16 cellular contexts compared by ENCODE assay signal in genomic region chr10:8618834-8619233, GRCh38.
DNase-seq lines count a peak whose midpoint lies in the region; ATAC-seq, FAIRE-seq and TF ChIP-seq lines count a peak whose summit lies in the region.
"Had no signal": no experiment of that assay in that cellular context is flagged by ENCODE, and none has a peak within 500 bp of the region (broad histone marks: within the 10 kb centered on the region; RNA-seq: fewer than 3 reads in every experiment).

No MANE protein-coding gene starts in this region.

- peak; percentile 47 for DNase-seq in HT1080 (ENCODE audit: low read depth)
- DNase-seq in RWPE1 (ENCODE audit: low spot score), result peak; percentile 49
- DNase-seq in epithelial cell of esophagus (ENCODE audit: low read depth), result peak; percentile 95
- DNase-seq in urothelium cell line (ENCODE audit: low spot score), result peak; percentile 23
- DNase-seq in activated effector memory CD4-positive, alpha-beta T cell treated with anti-CD3 and anti-CD28 coated beads, Interleukin-2, amount 50 U/mL, for 16 hours, result no peak
- no peak for DNase-seq in NK-92 treated with Interleukin-12 subunit alpha and Interleukin-12 subunit beta, amount 100 ng/mL, for 24 hours (lab: John Stamatoyannopoulos, UW)
- DNase-seq: Caco-2; CD4-positive, CD25-positive, alpha-beta regulatory T cell; H9; KBM-7; NCI-H1092; NCI-H146; NCI-H2081 treated with DMSO at 0.1 percent for 48 hours; NCI-H2227 treated with DMSO at 0.1 percent for 48 hours; NCI-H524 had no signal

- CTCF ChIA-PET in RWPE1 (lab: Yijun Ruan, JAX), result no interaction called here

- TF ChIP-seq CTCF in RWPE1 (conservative IDR thresholded peaks at IDR 0.05; ENCODE audit: low read depth) (no peak), epithelial cell of esophagus (IDR thresholded peaks at IDR 0.05; ENCODE audit: insufficient read depth, low read depth, low read length, missing control alignments) (no peak)

- POLR2A ChIA-PET in RWPE1 (lab: Yijun Ruan, JAX; ENCODE audit: low non-redundant PET), result no interaction called here

- ATAC-seq in SK-N-SH treated with all-trans-retinoic acid at 6 μM for 48 hours, result no peak

- no peak overlapping the region for H3K4me3 ChIP-seq in epithelial cell of esophagus (ENCODE audit: low read length)

- no peak for FAIRE-seq in urothelium cell line (lab: Jason Lieb, UNC)

- H3K27ac ChIP-seq in RWPE1, result no peak overlapping the region

TF ChIP-seq in SK-N-SH treated with all-trans-retinoic acid at 6 μM for 48 hours, 23 proteins besides CTCF, POLR2A, EP300 and RAD21:
- TF ChIP-seq RARB (CRISPR knock-in tag; IDR thresholded peaks at IDR 0.05) (no peak), GLIS3 (CRISPR knock-in tag; IDR thresholded peaks at IDR 0.05) (no peak), ZC3H10 (CRISPR knock-in tag; IDR thresholded peaks at IDR 0.05) (no peak), ESRRG (CRISPR knock-in tag; IDR thresholded peaks at IDR 0.05) (no peak), ZFP30 (CRISPR knock-in tag; IDR thresholded peaks at IDR 0.05) (no peak)

Comparison
In these comparisons a context has a peak if more than half of its experiments do, and no peak if none do; other contexts are left out.
1. DNase-seq: peak in HT1080 (single experiment), RWPE1 (single experiment), epithelial cell of esophagus (single experiment) and urothelium cell line (single experiment); none in activated effector memory CD4-positive, alpha-beta T cell treated with anti-CD3 and anti-CD28 coated beads, Interleukin-2, amount 50 U/mL, for 16 hours (single experiment) and NK-92 treated with Interleukin-12 subunit alpha and Interleukin-12 subunit beta, amount 100 ng/mL, for 24 hours (single experiment).